In the genomic region with DNA sequence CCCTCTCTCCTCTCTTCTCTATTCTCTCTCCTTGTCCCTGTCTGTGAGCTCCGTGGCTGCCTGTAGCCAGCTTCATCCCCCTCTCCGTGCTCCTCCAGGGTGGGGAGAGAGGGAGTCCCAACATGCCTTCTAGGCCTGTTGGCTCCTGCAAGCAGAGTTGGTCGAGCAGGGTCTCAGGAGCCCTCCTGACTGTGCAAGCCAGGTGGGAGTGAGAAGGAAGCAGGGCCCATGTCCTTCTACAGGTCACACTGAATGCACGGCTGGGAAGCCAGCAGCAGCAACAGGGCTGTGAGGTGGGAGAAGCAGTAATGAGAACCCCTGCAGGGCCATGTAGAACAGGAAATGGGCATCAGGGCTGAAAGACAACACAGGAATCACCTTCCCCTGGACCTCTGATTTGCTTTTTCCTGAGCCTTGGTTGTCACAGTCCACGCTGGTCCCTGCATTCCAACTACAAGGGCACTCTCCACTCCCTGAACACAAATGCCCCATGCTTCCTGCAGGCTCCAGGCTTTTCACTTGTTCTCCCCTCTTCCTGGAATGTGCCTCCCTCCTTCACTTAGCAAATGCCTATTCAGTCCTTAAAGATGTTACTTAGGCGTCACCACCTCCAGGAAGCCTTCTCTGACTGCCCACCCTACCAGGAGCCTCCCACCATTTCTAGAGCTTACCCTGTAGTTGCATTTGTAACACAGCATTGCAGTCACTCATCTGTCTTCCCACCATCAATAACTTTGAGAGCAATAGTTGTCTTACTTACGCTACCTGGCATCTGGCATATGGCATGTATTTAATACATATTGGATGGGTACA, we compare ENCODE assay signal across 26 cellular contexts. TPM values are rescaled to one million over a fixed set of nuclear protein-coding genes. Genes with fewer than 3 reads are reported as not detected.
DNase-seq lines count a peak whose midpoint lies in the region; ATAC-seq, FAIRE-seq and TF ChIP-seq lines count a peak whose summit lies in the region.
"Had no signal": no experiment of that assay in that cellular context is flagged by ENCODE, and none has a peak within 500 bp of the region (broad histone marks: within the 10 kb centered on the region; RNA-seq: fewer than 3 reads in every experiment).

No MANE protein-coding gene starts in this region.

- H3K4me3 Mint-ChIP-seq in glutamatergic neuron (ENCODE audit: unreplicated experiment), result no peak overlapping the region
- H3K4me3 Mint-ChIP-seq: CD4-positive, CD25-positive, alpha-beta regulatory T cell had no signal

- H3K27ac Mint-ChIP-seq in glutamatergic neuron (ENCODE audit: unreplicated experiment), result peak overlapping the region; percentile 15
- H3K27ac Mint-ChIP-seq: CD4-positive, CD25-positive, alpha-beta regulatory T cell had no signal

- no peaks in the 10 kb centered on the region for H3K79me2 ChIP-seq in K562 (ENCODE audit: control insufficient read depth, insufficient read depth, low read length)

- TF ChIP-seq RAD21 in A549 (conservative IDR thresholded peaks at IDR 0.05 in 1 of 2, IDR thresholded peaks at IDR 0.05 in 1 of 2) (no peak), K562 (CRISPR knock-in tag; conservative IDR thresholded peaks at IDR 0.05 in 1 of 2, IDR thresholded peaks at IDR 0.05 in 1 of 2) (no peak)

- H3K4me2 ChIP-seq in A549, result no peak overlapping the region
- no peak overlapping the region for H3K4me2 ChIP-seq in K562 (ENCODE audit: insufficient read depth, low read length)
- H3K4me2 ChIP-seq: BLaER1 had no signal

- H3K9me3 ChIP-seq in A549 (no peaks in the 10 kb centered on the region), K562 (replicated peaks; ENCODE audit: control insufficient read depth, insufficient read depth, low read depth, low read length) (no peaks in the 10 kb centered on the region), suprapubic skin (no peaks in the 10 kb centered on the region)
- H3K9me3 ChIP-seq: BLaER1, MG63, SJSA1 had no signal

- peaks cover 11% of the 10 kb centered on the region for H3K36me3 Mint-ChIP-seq in glutamatergic neuron (ENCODE audit: unreplicated experiment)
- H3K36me3 Mint-ChIP-seq: CD4-positive, CD25-positive, alpha-beta regulatory T cell had no signal

- FAIRE-seq in A549 (lab: Jason Lieb, UNC), result no peak
- FAIRE-seq in K562 (lab: Jason Lieb, UNC), result no peak
- FAIRE-seq: G401.6 had no signal

- H3K36me3 ChIP-seq in K562 (ENCODE audit: control insufficient read depth, insufficient read depth, low read length) (no peaks in the 10 kb centered on the region), suprapubic skin (no peaks in the 10 kb centered on the region)
- H3K36me3 ChIP-seq: BLaER1, MG63, SJSA1 had no signal

- no peak overlapping the region for H3K9ac ChIP-seq in K562 (ENCODE audit: insufficient read depth in 1 of 2, low read depth in 2 of 2, low read length in 2 of 2)
- H3K9ac ChIP-seq: BLaER1 had no signal

- H4K20me1 ChIP-seq in K562 (replicated peaks; ENCODE audit: control insufficient read depth, insufficient read depth, low read length), result no peaks in the 10 kb centered on the region
- H4K20me1 ChIP-seq: BLaER1 had no signal

- TF ChIP-seq CTCF in A549 (IDR thresholded peaks at IDR 0.05) (no peak), K562 (IDR thresholded peaks at IDR 0.05 in 2 of 3, conservative IDR thresholded peaks at IDR 0.05 in 1 of 3; ENCODE audit: insufficient read depth in 2 of 3, low read depth in 1 of 3, low read length in 3 of 3) (no peak), glutamatergic neuron (IDR thresholded peaks at IDR 0.05; ENCODE audit: partially characterized antibody, unreplicated experiment) (no peak), suprapubic skin (IDR thresholded peaks at IDR 0.05) (no peak)

- peaks cover 10% of the 10 kb centered on the region for H3K9me3 Mint-ChIP-seq in glutamatergic neuron (ENCODE audit: unreplicated experiment)
- H3K9me3 Mint-ChIP-seq: CD4-positive, CD25-positive, alpha-beta regulatory T cell had no signal

- WGBS in A549 (ENCODE audit: missing lambda C conversion rate), result 85% methylated on average over 6 of the region's 7 CpGs
- 0% methylated on average over 6 of the region's 7 CpGs for WGBS in K562 (ENCODE audit: insufficient coverage, low coverage, missing lambda C conversion rate)
- WGBS in suprapubic skin, result 90% methylated on average over 7 of the region's 7 CpGs

- no peaks in the 10 kb centered on the region for H3K9me1 ChIP-seq in K562 (ENCODE audit: control insufficient read depth, insufficient read depth, low read length)

- POLR2A ChIA-PET in A549 (lab: Yijun Ruan, JAX) (no interaction called here), K562 (lab: Yijun Ruan, JAX) (no interaction called here)

- H3K27me3 ChIP-seq in K562 (ENCODE audit: control insufficient read depth in 2 of 2, insufficient read depth in 2 of 2, low read length in 2 of 2) (peaks cover 30 to 93% of the 10 kb centered on the region in 2 experiments; a peak in 4 of 5 replicates), suprapubic skin (peaks cover 6% of the 10 kb centered on the region)
- H3K27me3 ChIP-seq: BLaER1, MG63, SJSA1 had no signal

- H3K27me3 Mint-ChIP-seq in glutamatergic neuron (ENCODE audit: unreplicated experiment), result peaks cover 15% of the 10 kb centered on the region

- CTCF ChIA-PET in A549 (lab: Yijun Ruan, JAX), result interaction anchor here (10.4 kb wide), 1 partner anchor 7 kb away, joined by 70 read pairs; no protein-coding TSS in a partner anchor
- CTCF ChIA-PET in K562 (lab: Yijun Ruan, JAX; ENCODE audit: low intra/inter-chr PET ratio), result no interaction called here

- no peaks in the 10 kb centered on the region for H3K4me1 ChIP-seq in A549
- H3K4me1 ChIP-seq in K562 (replicated peaks in 1 of 2; ENCODE audit: control insufficient read depth in 2 of 2, insufficient read depth in 2 of 2, low read length in 2 of 2), result no peaks in the 10 kb centered on the region
- peaks cover 25% of the 10 kb centered on the region for H3K4me1 ChIP-seq in suprapubic skin
- H3K4me1 ChIP-seq: BLaER1, SJSA1 had no signal

- DNase-seq in A549 (ENCODE audit: low read depth in 1 of 2, low spot score in 1 of 2) (no peak), NCI-H146 (lab: John Stamatoyannopoulos, UW) (peak; percentile 63), K562 (ENCODE audit: extremely low read depth in 1 of 4, low spot score in 3 of 4) (no peak), glutamatergic neuron (no peak), suprapubic skin (ENCODE audit: low spot score in 2 of 2) (no peak), dedifferentiated amniotic fluid mesenchymal stem cell (ENCODE audit: extremely low spot score) (no peak), head of caudate nucleus (no peak)
- no peak for DNase-seq in stimulated activated naive CD4-positive, alpha-beta T cell treated with Interleukin-2 at 50 U/mL for 16 hours (lab: John Stamatoyannopoulos, UW)
- DNase-seq: CD4-positive, CD25-positive, alpha-beta regulatory T cell; GOT3; KG1; NCI-H1105 treated with DMSO at 0.1 percent for 48 hours; NCI-H187 treated with DMSO at 0.1 percent for 48 hours; NCI-H345; NCI-H510A treated with DMSO at 0.1 percent for 48 hours; NCI-H748 treated with DMSO at 0.1 percent for 48 hours; NK-92 treated with Interleukin-12 subunit alpha and Interleukin-12 subunit beta, amount 100 ng/mL, for 24 hours; RPMI8226; T-helper 1 cell had no signal

- TF ChIP-seq POLR2A in A549 (IDR thresholded peaks at IDR 0.05; ENCODE audit: low read length), result no peak
- no peak for TF ChIP-seq POLR2A in K562 (conservative IDR thresholded peaks at IDR 0.05)
- no peak for TF ChIP-seq POLR2A in suprapubic skin (IDR thresholded peaks at IDR 0.05)

- H3K27ac ChIP-seq in A549, result no peak overlapping the region
- H3K27ac ChIP-seq in K562 (ENCODE audit: extremely low read depth, low read depth, low read length), result no peak overlapping the region
- no peak overlapping the region for H3K27ac ChIP-seq in suprapubic skin
- H3K27ac ChIP-seq: BLaER1, SJSA1 had no signal

- TF ChIP-seq EP300 in A549 (IDR thresholded peaks at IDR 0.05) (no peak), K562 (IDR thresholded peaks at IDR 0.05; ENCODE audit: low read length) (no peak), suprapubic skin (IDR thresholded peaks at IDR 0.05) (no peak)

- BruUV-seq in K562 (replicated peaks; lab: Mats Ljungman, UMichigan), result no TSS peak

- H2AFZ ChIP-seq in K562 (ENCODE audit: low read depth, low read length), result no peak overlapping the region

- H3K4me3 ChIP-seq in A549 (no peak overlapping the region), K562 (no peak overlapping the region), suprapubic skin (no peak overlapping the region)
- H3K4me3 ChIP-seq: BLaER1, MG63, SJSA1 had no signal

- ATAC-seq in A549 (no peak), K562 (no peak)
- ATAC-seq: HCT116 had no signal

- peaks cover 26% of the 10 kb centered on the region for H3K4me1 Mint-ChIP-seq in glutamatergic neuron (ENCODE audit: low read depth, unreplicated experiment)

- intact Hi-C loops in K562 (cut with micrococcal nuclease), result no loop called here
- intact Hi-C loops in head of caudate nucleus (cut with DNase I), result no loop called here

- in situ Hi-C loops in K562 (cut with MboI), result no loop called here

TF ChIP-seq in A549, 52 proteins besides CTCF, POLR2A, EP300 and RAD21 (continues in another document):
- no peak for TF ChIP-seq CHD4 (IDR thresholded peaks at IDR 0.05; ENCODE audit: borderline replicate concordance)

RNA-seq across cellular contexts. Expression of gene TSPAN11, which starts 51.2 kb away (rescaled TPM):
- 0.01 and 0.04 TPM in 2 replicates for polyA plus RNA-seq in A549 (2011; rRNA removed)
- 0.03 and 0.08 TPM in 2 replicates for polyA plus RNA-seq in A549 (2012; cell fraction: cytosol; rRNA removed)
- polyA plus RNA-seq in A549 (2012; cell fraction: nucleus; rRNA removed), result 0.02 and 0.12 TPM in 2 replicates
- 0.04 to 0.10 TPM (median 0.06 TPM) in 3 replicates for polyA plus RNA-seq in A549 (2017; fragmentation: RNase III; extraction: RNeasy Plus Mini Kit Qiagen cat#74134 plus additional on column Dnase treatment)
- 0.10 and 0.12 TPM in 2 replicates for polyA minus RNA-seq in A549 (2011; rRNA and poly(A)+ RNA removed)
- total RNA-seq in K562 (2011; cell fraction: chromatin; rRNA removed; ENCODE audit: low replicate concordance), result not detected in 2 replicates
- not detected in 2 replicates for total RNA-seq in K562 (2011; cell fraction: nucleolus; rRNA removed)
- total RNA-seq in K562 (2011; cell fraction: nucleoplasm; rRNA removed), result not detected in 2 replicates
- total RNA-seq in K562 (2014; rRNA removed), result not detected in 2 replicates
- not detected in 2 replicates for total RNA-seq in K562 (2014; rRNA removed; fragmentation: Illumina TruSeq; extraction: Trizol)
- not detected in 2 replicates for total RNA-seq in K562 (2015; rRNA removed; fragmentation: Illumina TruSeq; extraction: Trizol)
- total RNA-seq in K562 (2021), result not detected in 2 replicates
- not detected in 2 replicates for polyA plus RNA-seq in K562 (2011; rRNA removed)
- polyA plus RNA-seq in K562 (2011; cell fraction: cytosol; rRNA removed), result not detected in 2 replicates
- not detected in 2 replicates for polyA plus RNA-seq in K562 (2011; cell fraction: nucleus; rRNA removed)
- polyA plus RNA-seq in K562 (2012), result not detected in 2 replicates
- polyA plus RNA-seq in K562 (2014; fragmentation: Illumina TruSeq; extraction: Trizol), result not detected in 2 replicates
- polyA plus RNA-seq in K562 (2014; fragmentation: Nextera tagmentation; extraction: Ambion mirVana), result not detected
- not detected in 2 replicates for polyA plus RNA-seq in K562 (2014; rRNA removed)
- not detected in 2 replicates for polyA minus RNA-seq in K562 (2011; rRNA and poly(A)+ RNA removed)
- polyA minus RNA-seq in K562 (2011; cell fraction: cytosol; rRNA and poly(A)+ RNA removed), result not detected in 2 replicates
- polyA minus RNA-seq in K562 (2011; cell fraction: nucleus; rRNA and poly(A)+ RNA removed), result not detected in 2 replicates
- total RNA-seq in glutamatergic neuron (ENCODE audit: unreplicated experiment), result 31.0 TPM
- total RNA-seq in suprapubic skin, result 1 to 10 TPM in 2 of 4 donors, under 1 TPM in 2; 0.64 to 2.8 (median 1.3) TPM
- total RNA-seq: A172; CD4-positive, CD25-positive, alpha-beta regulatory T cell; HT1080 had no signal
- polyA plus RNA-seq: CD4-positive, CD25-positive, alpha-beta regulatory T cell had no signal

Comparison
In these comparisons a context has a peak if more than half of its experiments do, and no peak if none do; other contexts are left out.
1. Of the 35 proteins assayed by ChIP-seq in both K562 and A549: peak only in K562: none; only in A549: none; in both: ZFP36; in neither: 34.